ENCODE assay signal across 24 cellular contexts in the genomic region with DNA sequence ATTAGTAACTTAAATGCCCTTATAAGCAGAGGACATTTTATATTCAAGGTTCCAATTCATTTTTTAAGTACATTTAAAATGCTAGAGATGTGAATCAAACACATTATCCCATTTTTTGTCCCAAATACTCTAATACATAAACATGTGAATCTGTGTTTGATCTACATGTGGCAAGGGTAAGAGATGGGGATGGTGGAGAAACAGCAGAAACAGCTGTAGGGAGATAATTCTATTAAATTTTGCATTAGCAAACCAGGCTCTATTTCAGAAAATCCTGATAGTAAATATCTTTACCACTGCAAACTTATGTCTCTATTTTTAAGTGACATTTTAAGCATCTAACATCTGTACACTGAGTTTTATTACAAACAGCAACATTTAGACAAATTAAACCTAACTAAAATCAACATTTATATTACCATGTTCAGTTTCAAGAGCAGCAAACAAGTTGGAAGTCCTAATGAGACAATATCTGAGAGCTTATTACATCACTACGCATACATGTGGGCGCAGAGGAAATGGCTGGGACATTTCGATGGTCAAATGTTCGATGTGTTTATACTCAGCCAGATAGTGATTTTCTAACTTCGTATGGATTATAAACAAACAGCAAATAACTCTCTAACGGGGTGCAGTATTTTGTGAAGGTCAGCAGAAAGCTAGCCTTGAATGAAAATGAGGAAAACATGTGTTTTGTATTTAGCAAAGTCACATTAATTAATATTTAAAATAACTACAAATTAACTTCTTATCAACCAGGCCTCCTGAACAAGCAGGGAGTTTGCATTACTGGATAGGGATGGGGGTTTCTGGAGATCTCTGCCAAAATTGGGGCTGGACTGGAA.
"Had no signal": no experiment of that assay in that cellular context is flagged by ENCODE, and none has a peak within 500 bp of the region (broad histone marks: within the 10 kb centered on the region; RNA-seq: fewer than 3 reads in every experiment).

No MANE protein-coding gene starts in this region.

- H3K4me1 Mint-ChIP-seq: naive thymus-derived CD8-positive, alpha-beta T cell; stimulated activated effector memory CD8-positive, alpha-beta T cell treated with anti-CD3 and anti-CD28 coated beads, Interleukin-12 subunit alpha, Interleukin-12 subunit beta, amount 100 ng/mL, for 72 hours had no signal

- H3K27ac Mint-ChIP-seq: naive thymus-derived CD8-positive, alpha-beta T cell; stimulated activated effector memory CD8-positive, alpha-beta T cell treated with anti-CD3 and anti-CD28 coated beads, Interleukin-12 subunit alpha, Interleukin-12 subunit beta, amount 100 ng/mL, for 72 hours had no signal

- H3K4me1 ChIP-seq: sigmoid colon, tibial artery had no signal

- H3K27ac ChIP-seq: dorsolateral prefrontal cortex, epithelial cell of prostate, esophagus squamous epithelium, neutrophil, sigmoid colon, skin epidermis, suprapubic skin, tibial artery, upper lobe of left lung had no signal

- H3K27me3 ChIP-seq: dorsolateral prefrontal cortex, esophagus squamous epithelium, neutrophil, sigmoid colon, suprapubic skin, tibial artery, upper lobe of left lung had no signal

- H3K36me3 ChIP-seq: esophagus squamous epithelium, neutrophil, sigmoid colon, suprapubic skin, tibial artery, upper lobe of left lung had no signal

- DNase-seq: central memory CD4-positive, alpha-beta T cell; cortex of kidney; dorsolateral prefrontal cortex; effector memory CD4-positive, alpha-beta T cell; esophagus squamous epithelium; foreskin melanocyte; head of caudate nucleus; hippocampal formation; islet precursor cell; mammary epithelial cell; mucosa of descending colon; naive thymus-derived CD8-positive, alpha-beta T cell; posterior cingulate gyrus; sigmoid colon; stimulated activated CD4-positive, alpha-beta T cell treated with anti-CD3 and anti-CD28 coated beads, Interleukin-4, amount 100 ng/mL, for 1 hour; stimulated activated CD8-positive, alpha-beta memory T cell treated with anti-CD3 and anti-CD28 coated beads, Interleukin-4, amount 100 ng/mL, for 48 hours; stimulated activated naive CD8-positive, alpha-beta T cell treated with anti-CD3 and anti-CD28 coated beads, Interleukin-15, Interleukin-2, amounts not matched to agents 100 U/mL and 50 U/mL, for 24 hours; tibial artery; upper lobe of left lung had no signal

- H3K4me3 ChIP-seq: dorsolateral prefrontal cortex, esophagus squamous epithelium, mucosa of descending colon, sigmoid colon, skin epidermis, suprapubic skin, tibial artery, upper lobe of left lung had no signal

- H3K36me3 Mint-ChIP-seq: stimulated activated effector memory CD8-positive, alpha-beta T cell treated with anti-CD3 and anti-CD28 coated beads, Interleukin-12 subunit alpha, Interleukin-12 subunit beta, amount 100 ng/mL, for 72 hours had no signal

- H3K4me3 Mint-ChIP-seq: naive thymus-derived CD8-positive, alpha-beta T cell; stimulated activated effector memory CD8-positive, alpha-beta T cell treated with anti-CD3 and anti-CD28 coated beads, Interleukin-12 subunit alpha, Interleukin-12 subunit beta, amount 100 ng/mL, for 72 hours had no signal

- H3K27me3 Mint-ChIP-seq: naive thymus-derived CD8-positive, alpha-beta T cell had no signal

- H3K9me3 ChIP-seq: esophagus squamous epithelium, mucosa of descending colon, neutrophil, sigmoid colon, suprapubic skin, tibial artery, upper lobe of left lung had no signal

- H3K9me3 Mint-ChIP-seq: naive thymus-derived CD8-positive, alpha-beta T cell; stimulated activated effector memory CD8-positive, alpha-beta T cell treated with anti-CD3 and anti-CD28 coated beads, Interleukin-12 subunit alpha, Interleukin-12 subunit beta, amount 100 ng/mL, for 72 hours had no signal
